In the genomic region with DNA sequence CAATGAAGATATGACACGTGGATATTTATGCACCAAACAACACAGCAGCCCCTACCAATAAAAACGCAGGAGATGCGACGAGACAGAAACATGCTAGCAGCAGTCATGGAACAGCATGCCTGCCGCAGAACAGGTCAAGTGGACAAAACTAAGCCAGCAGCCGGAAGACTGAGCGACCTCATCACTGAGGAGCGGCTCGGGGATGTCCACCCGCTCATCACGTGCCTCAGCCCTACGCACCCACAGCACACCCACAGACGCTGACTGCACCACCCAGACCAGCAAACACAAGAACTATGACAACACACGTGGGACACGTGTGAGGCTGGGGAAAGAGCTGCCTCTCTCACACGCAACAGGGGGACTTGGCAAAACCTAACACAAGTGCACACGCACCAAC, we compare ENCODE assay signal across 20 cellular contexts.
"Had no signal": no experiment of that assay in that cellular context is flagged by ENCODE, and none has a peak within 500 bp of the region (broad histone marks: within the 10 kb centered on the region; RNA-seq: fewer than 3 reads in every experiment).

No MANE protein-coding gene starts in this region.

- DNase-seq: activated CD4-positive, alpha-beta T cell treated with anti-CD3 and anti-CD28 coated beads, Interleukin-2, amount 50 U/mL, for 4 hours; activated CD4-positive, CD25-positive, alpha-beta regulatory T cell treated with anti-CD3 and anti-CD28 coated beads, Interleukin-2, amount 50 U/mL, for 72 hours; activated effector memory CD4-positive, alpha-beta T cell treated with Interleukin-2 at 50 U/mL for 16 hours; activated T-cell treated with anti-CD3 and anti-CD28 coated beads, Interleukin-2, amount 50 U/mL, for 4 hours; adrenal gland; effector memory CD8-positive, alpha-beta T cell; foreskin fibroblast; hippocampal formation; islet precursor cell; right lobe of liver; small intestine; stimulated activated CD4-positive, alpha-beta T cell treated with anti-CD3 and anti-CD28 coated beads, Interleukin-4, amount 100 ng/mL, for 1 hour; stimulated activated naive CD8-positive, alpha-beta T cell treated with anti-CD3 and anti-CD28 coated beads, Interleukin-15, amount 100 ng/mL, for 72 hours; transverse colon; uterus had no signal

- H3K27me3 Mint-ChIP-seq: effector memory CD8-positive, alpha-beta T cell; stimulated activated naive CD8-positive, alpha-beta T cell treated with anti-CD3 and anti-CD28 coated beads, Interleukin-15, amount 100 ng/mL, for 72 hours had no signal

- ATAC-seq: activated naive CD4-positive, alpha-beta T cell treated with anti-CD3 and anti-CD28 coated beads, Interleukin-2, amount 50 U/mL, for 72 hours; activated T-cell treated with anti-CD3 and anti-CD28 coated beads, Interleukin-2, amount 50 U/mL, for 4 hours; effector memory CD8-positive, alpha-beta T cell; pancreas; right lobe of liver; stimulated activated naive CD8-positive, alpha-beta T cell treated with anti-CD3 and anti-CD28 coated beads, Interleukin-15, amount 100 ng/mL, for 72 hours had no signal

- H3K4me1 ChIP-seq: adrenal gland, pancreas, right lobe of liver, suprapubic skin, transverse colon, uterus had no signal

- H3K27ac Mint-ChIP-seq: activated naive CD4-positive, alpha-beta T cell treated with anti-CD3 and anti-CD28 coated beads, Interleukin-2, amount 50 U/mL, for 72 hours; mesothelial cell of epicardium; stimulated activated naive CD8-positive, alpha-beta T cell treated with anti-CD3 and anti-CD28 coated beads, Interleukin-15, amount 100 ng/mL, for 72 hours had no signal

- H3K9me3 Mint-ChIP-seq: activated T-cell treated with anti-CD3 and anti-CD28 coated beads, Interleukin-2, amount 50 U/mL, for 4 hours; mesothelial cell of epicardium had no signal

- H3K27ac ChIP-seq: adrenal gland, epithelial cell of prostate, pancreas, right lobe of liver, suprapubic skin, transverse colon, uterus had no signal

- H3K9me3 ChIP-seq: adrenal gland, pancreas, right lobe of liver, suprapubic skin, transverse colon, uterus had no signal

- H3K4me3 ChIP-seq: adrenal gland, pancreas, right lobe of liver, suprapubic skin, transverse colon, uterus had no signal

- H3K4me3 Mint-ChIP-seq: activated T-cell treated with anti-CD3 and anti-CD28 coated beads, Interleukin-2, amount 50 U/mL, for 4 hours; effector memory CD8-positive, alpha-beta T cell; mesothelial cell of epicardium; stimulated activated naive CD8-positive, alpha-beta T cell treated with anti-CD3 and anti-CD28 coated beads, Interleukin-15, amount 100 ng/mL, for 72 hours had no signal

- H3K4me1 Mint-ChIP-seq: mesothelial cell of epicardium had no signal

- H3K36me3 ChIP-seq: pancreas, right lobe of liver, uterus had no signal

- H3K27me3 ChIP-seq: adrenal gland, pancreas, right lobe of liver, suprapubic skin, transverse colon, uterus had no signal
